ENCODE assay signal across 25 cellular contexts in the genomic region with DNA sequence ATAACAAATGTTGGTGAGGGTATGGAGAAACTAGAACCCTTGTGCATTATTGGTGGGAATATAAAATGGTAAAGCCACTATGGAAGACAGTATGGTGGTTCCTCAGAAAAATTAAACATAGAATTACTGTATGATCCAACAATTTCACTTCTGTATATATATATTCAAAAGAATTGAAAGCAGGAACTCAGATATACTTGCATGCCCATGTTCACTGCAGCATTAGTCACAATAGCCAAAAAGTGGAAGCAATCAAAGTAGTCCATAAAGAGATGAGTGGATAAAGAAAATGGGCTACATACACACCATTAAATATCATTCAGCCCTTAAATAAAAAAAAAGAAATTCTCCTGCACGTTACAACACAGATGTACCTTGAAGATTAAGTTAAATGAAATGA.
"Had no signal": no experiment of that assay in that cellular context is flagged by ENCODE, and none has a peak within 500 bp of the region (broad histone marks: within the 10 kb centered on the region; RNA-seq: fewer than 3 reads in every experiment).

No MANE protein-coding gene starts in this region.

- ATAC-seq: foreskin keratinocyte; gastroesophageal sphincter; heart left ventricle; left lung; naive thymus-derived CD8-positive, alpha-beta T cell; stimulated activated memory B cell treated with anti-CD40 and anti-IgM and Interleukin-4, amounts not matched to agents 10 μg/mL and 1 μg/mL and 100 μg/mL, for 72 hours had no signal

- H3K9me3 Mint-ChIP-seq: endodermal cell; naive thymus-derived CD8-positive, alpha-beta T cell; nephron progenitor cell; stimulated activated memory B cell treated with anti-CD40 and anti-IgM and Interleukin-4, amounts not matched to agents 10 μg/mL and 1 μg/mL and 100 μg/mL, for 72 hours; stimulated activated naive CD8-positive, alpha-beta T cell treated with anti-CD3 and anti-CD28 coated beads, Interleukin-15, Interleukin-2, amounts not matched to agents 100 ng/mL and 50 ng/mL, for 24 hours had no signal

- DNase-seq: effector CD8-positive, alpha-beta T cell; endodermal cell; foreskin keratinocyte; heart left ventricle; kidney; left lung; mesendoderm; midbrain; naive thymus-derived CD8-positive, alpha-beta T cell; nephron progenitor cell; nucleus accumbens; sigmoid colon; stimulated activated CD4-positive, alpha-beta T cell treated with anti-CD3 and anti-CD28 coated beads, Interleukin-2, amount 100 ng/mL, for 24 hours; stimulated activated CD4-positive, alpha-beta T cell treated with anti-CD3 and anti-CD28 coated beads, Interleukin-4, amount 100 ng/mL, for 4 hours; upper lobe of left lung had no signal

- H3K4me1 Mint-ChIP-seq: nephron progenitor cell had no signal

- H3K27ac Mint-ChIP-seq: endodermal cell; nephron progenitor cell; stimulated activated memory B cell treated with anti-CD40 and anti-IgM and Interleukin-4, amounts not matched to agents 10 μg/mL and 1 μg/mL and 100 μg/mL, for 72 hours; stimulated activated naive CD8-positive, alpha-beta T cell treated with anti-CD3 and anti-CD28 coated beads, Interleukin-15, Interleukin-2, amounts not matched to agents 100 ng/mL and 50 ng/mL, for 24 hours had no signal

- H3K27ac ChIP-seq: epithelial cell of prostate, esophagus muscularis mucosa, foreskin keratinocyte, gastroesophageal sphincter, heart left ventricle, hepatocyte, left lung, prostate gland, right atrium auricular region, sigmoid colon, thoracic aorta, tibial nerve, upper lobe of left lung had no signal

- H3K27me3 Mint-ChIP-seq: naive thymus-derived CD8-positive, alpha-beta T cell; stimulated activated memory B cell treated with anti-CD40 and anti-IgM and Interleukin-4, amounts not matched to agents 10 μg/mL and 1 μg/mL and 100 μg/mL, for 72 hours; stimulated activated naive CD8-positive, alpha-beta T cell treated with anti-CD3 and anti-CD28 coated beads, Interleukin-15, Interleukin-2, amounts not matched to agents 100 ng/mL and 50 ng/mL, for 24 hours had no signal

- H3K4me3 Mint-ChIP-seq: endodermal cell; naive thymus-derived CD8-positive, alpha-beta T cell; nephron progenitor cell; stimulated activated memory B cell treated with anti-CD40 and anti-IgM and Interleukin-4, amounts not matched to agents 10 μg/mL and 1 μg/mL and 100 μg/mL, for 72 hours; stimulated activated naive CD8-positive, alpha-beta T cell treated with anti-CD3 and anti-CD28 coated beads, Interleukin-15, Interleukin-2, amounts not matched to agents 100 ng/mL and 50 ng/mL, for 24 hours had no signal
